Comparison of ENCODE assay signal across 24 cellular contexts in the genomic region with DNA sequence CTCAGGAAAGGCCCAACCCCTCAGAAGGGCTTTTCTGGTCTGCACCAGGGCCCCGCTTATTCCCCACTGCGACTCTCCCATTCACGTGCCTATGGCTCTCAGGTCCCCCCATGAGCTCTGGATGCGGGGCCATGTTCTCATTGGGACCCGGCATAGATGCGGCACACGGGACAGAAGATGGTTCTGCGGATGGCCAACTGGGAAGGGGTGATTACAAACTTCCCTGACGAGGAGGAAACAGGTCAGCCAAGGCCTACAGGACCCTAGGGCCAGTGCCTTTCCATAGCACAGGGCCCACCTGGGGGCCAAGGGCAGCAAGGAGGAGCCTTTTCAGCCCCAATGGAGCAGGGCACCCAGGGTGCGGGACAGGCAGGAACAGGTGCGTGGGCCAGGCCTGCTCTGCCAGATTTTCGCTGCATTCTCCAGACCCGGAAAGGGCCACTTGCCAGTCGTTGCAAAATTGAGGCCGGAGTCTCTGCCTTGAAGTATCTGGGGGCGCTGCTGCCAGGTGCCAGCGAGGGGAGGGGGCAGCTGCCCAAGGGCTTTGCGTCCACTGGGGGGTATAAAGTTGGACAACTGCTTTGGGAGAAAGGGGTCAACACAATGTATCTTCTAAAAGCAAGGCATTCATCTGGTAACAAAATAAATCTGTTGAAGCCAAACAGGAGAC. TPM values are rescaled to one million over a fixed set of nuclear protein-coding genes. Genes with fewer than 3 reads are reported as not detected.
DNase-seq lines count a peak whose midpoint lies in the region; ATAC-seq and TF ChIP-seq lines count a peak whose summit lies in the region.
"Had no signal": no experiment of that assay in that cellular context is flagged by ENCODE, and none has a peak within 500 bp of the region (broad histone marks: within the 10 kb centered on the region; RNA-seq: fewer than 3 reads in every experiment).

No MANE protein-coding gene starts in this region.

- no peak for ATAC-seq in RWPE2 (ENCODE audit: low read depth)
- no peak for ATAC-seq in WTC11
- ATAC-seq in T-cell (replicated peaks in 1 of 4) = no peak
- no peak for ATAC-seq in GM21737 (IDR thresholded peaks at IDR 0.05; ENCODE audit: unreplicated experiment)
- no peak for ATAC-seq in PC-3
- ATAC-seq: activated T-cell treated with anti-CD3 and anti-CD28 coated beads, Interleukin-2, amount 50 U/mL, for 4 hours had no signal

- H3K27ac Mint-ChIP-seq in WTC11 (no peak overlapping the region), T-cell (no peak overlapping the region)
- H3K27ac Mint-ChIP-seq: activated CD4-positive, alpha-beta memory T cell treated with anti-CD3 and anti-CD28 coated beads, Interleukin-2, amount 10 ng/mL, durations not matched to agents 7 days and 5 days; memory B cell; T-helper 1 cell treated with Interleukin-12 subunit alpha and Interleukin-12 subunit beta and Interleukin-4 antibody, amounts not matched to agents 30 μg/mL and 1 μg/mL, for 36 hours had no signal

- H3K4me2 ChIP-seq in BLaER1 treated with 17β-estradiol and CSF1 and Interleukin-3, amounts not matched to agents 10 nM and 100 nM = peak overlapping the region in 9 of 11 experiments; percentile 49 to 89 (median 73); a peak in 13 of 22 replicates
- H3K4me2 ChIP-seq in osteoblast (ENCODE audit: insufficient read depth, low read length) = no peak overlapping the region
- H3K4me2 ChIP-seq in PC-3 (ENCODE audit: low read length) = no peak overlapping the region

- H3K4me3 Mint-ChIP-seq in WTC11 = no peak overlapping the region
- H3K4me3 Mint-ChIP-seq in T-cell = no peak overlapping the region
- H3K4me3 Mint-ChIP-seq: activated CD4-positive, alpha-beta memory T cell treated with anti-CD3 and anti-CD28 coated beads, Interleukin-2, amount 10 ng/mL, durations not matched to agents 7 days and 5 days; activated T-cell treated with anti-CD3 and anti-CD28 coated beads, Interleukin-2, amount 50 U/mL, for 4 hours; central memory CD8-positive, alpha-beta T cell; memory B cell; stimulated activated naive CD8-positive, alpha-beta T cell treated with anti-CD3 and anti-CD28 coated beads, Interleukin-15, Interleukin-2, amounts not matched to agents 100 ng/mL and 50 ng/mL, for 24 hours; T-helper 1 cell treated with Interleukin-12 subunit alpha and Interleukin-12 subunit beta and Interleukin-4 antibody, amounts not matched to agents 30 μg/mL and 1 μg/mL, for 36 hours had no signal

- peaks cover 52 to 95% (median 89%) of the 10 kb centered on the region in 11 experiments for H3K36me3 ChIP-seq in BLaER1 treated with 17β-estradiol and CSF1 and Interleukin-3, amounts not matched to agents 10 nM and 100 nM
- H3K36me3 ChIP-seq in RWPE2 (ENCODE audit: low read depth) (peaks cover 98% of the 10 kb centered on the region), esophagus (ENCODE audit: control insufficient read depth in 2 of 2, insufficient read depth in 2 of 2, low read length in 1 of 2) (peaks cover 0 to 16% of the 10 kb centered on the region in 2 donors), osteoblast (ENCODE audit: insufficient read depth, low read length) (peaks cover 55% of the 10 kb centered on the region), PC-3 (ENCODE audit: low read depth, low read length) (peaks cover 50% of the 10 kb centered on the region)
- H3K36me3 ChIP-seq: uterus had no signal

- H3K79me2 ChIP-seq in osteoblast (ENCODE audit: insufficient read depth, low read length) (peaks cover 98% of the 10 kb centered on the region), PC-3 (ENCODE audit: low read length) (peaks cover 90% of the 10 kb centered on the region)

- WGBS in esophagus, 2 donors = 58 to 61% methylated on average over 18 of the region's 18 CpGs

- no peak for DNase-seq in RWPE2 (ENCODE audit: low spot score)
- peak; percentile 73 for DNase-seq in osteoblast (ENCODE audit: insufficient read length, low spot score, missing footprints)
- DNase-seq in WTC11 (ENCODE audit: low spot score) = no peak
- no peak for DNase-seq in T-cell
- DNase-seq in PC-3 = no peak
- DNase-seq: activated CD4-positive, alpha-beta memory T cell treated with anti-CD3 and anti-CD28 coated beads, Interleukin-2, amount 10 ng/mL, durations not matched to agents 7 days and 5 days; activated T-cell treated with anti-CD3 and anti-CD28 coated beads, Interleukin-2, amount 50 U/mL, for 4 hours; CD8-positive, alpha-beta memory T cell; effector CD8-positive, alpha-beta T cell; H7; IMR-90; NCI-H1694 treated with DMSO at 0.1 percent for 48 hours; NCI-H345; SHP77 treated with DMSO at 0.1 percent for 48 hours; uterus had no signal

- H3K27me3 Mint-ChIP-seq in WTC11 (ENCODE audit: low read depth) = no peaks in the 10 kb centered on the region
- no peaks in the 10 kb centered on the region for H3K27me3 Mint-ChIP-seq in T-cell
- H3K27me3 Mint-ChIP-seq: activated CD4-positive, alpha-beta memory T cell treated with anti-CD3 and anti-CD28 coated beads, Interleukin-2, amount 10 ng/mL, durations not matched to agents 7 days and 5 days; central memory CD8-positive, alpha-beta T cell; memory B cell; stimulated activated naive CD8-positive, alpha-beta T cell treated with anti-CD3 and anti-CD28 coated beads, Interleukin-15, Interleukin-2, amounts not matched to agents 100 ng/mL and 50 ng/mL, for 24 hours had no signal

- CTCF ChIA-PET in WTC11 (lab: Charles Lee) = interaction anchor here (1.0 to 10.4 kb wide), 15 partner anchors 8 to 80 kb away, joined by 3 to 234 read pairs (median 11); partner anchors contain the start of gene SLC7A5
- CTCF ChIA-PET in T-cell (lab: Charles Lee) = interaction anchor here (0.6 to 3.7 kb wide), 11 partner anchors 10 to 70 kb away, joined by 3 to 60 read pairs (median 5); partner anchors contain the start of gene SLC7A5 (in 2 of the 2)
- CTCF ChIA-PET in PC-3 (lab: Charles Lee) = interaction anchor here (1.8 kb wide), 1 partner anchor 23 kb away, joined by 4 read pairs; no protein-coding TSS in a partner anchor

- H3K27ac ChIP-seq in BLaER1 treated with 17β-estradiol and CSF1 and Interleukin-3, amounts not matched to agents 10 nM and 100 nM = no peak overlapping the region
- H3K27ac ChIP-seq in RWPE2 (ENCODE audit: poor library complexity, severe bottlenecking) = peak overlapping the region; percentile 98
- peak overlapping the region; percentile 45 to 61 for H3K27ac ChIP-seq in esophagus (ENCODE audit: low read depth in 2 of 2, low read length in 1 of 2)
- peak overlapping the region; percentile 5 for H3K27ac ChIP-seq in osteoblast (ENCODE audit: low read depth, low read length)
- H3K27ac ChIP-seq in PC-3 (ENCODE audit: low read length) = no peak overlapping the region
- H3K27ac ChIP-seq: uterus, VCaP had no signal

- H3K9me3 ChIP-seq in BLaER1 treated with 17β-estradiol and CSF1 and Interleukin-3, amounts not matched to agents 10 nM and 100 nM (replicated peaks in 1 of 11) = no peaks in the 10 kb centered on the region
- H3K9me3 ChIP-seq in RWPE2 (ENCODE audit: severe bottlenecking) (no peaks in the 10 kb centered on the region), esophagus (ENCODE audit: control insufficient read depth in 2 of 2, insufficient read depth in 1 of 2, low read depth in 1 of 2, low read length in 1 of 2) (no peaks in the 10 kb centered on the region), osteoblast (ENCODE audit: low read depth, low read length) (no peaks in the 10 kb centered on the region), PC-3 (ENCODE audit: low read length) (no peaks in the 10 kb centered on the region)
- H3K9me3 ChIP-seq: uterus had no signal

- no TSS peak for BruUV-seq in PC-3 (replicated peaks; lab: Mats Ljungman, UMichigan)

- H3K4me1 ChIP-seq in BLaER1 treated with 17β-estradiol and CSF1 and Interleukin-3, amounts not matched to agents 10 nM and 100 nM = peaks cover 80 to 100% (median 100%) of the 10 kb centered on the region in 10 experiments
- H3K4me1 ChIP-seq in RWPE2 (ENCODE audit: insufficient read depth, poor library complexity, severe bottlenecking) (peaks cover 53% of the 10 kb centered on the region), esophagus (ENCODE audit: control insufficient read depth in 2 of 2, insufficient read depth in 2 of 2, low read length in 1 of 2) (peaks cover 11 to 59% of the 10 kb centered on the region in 2 donors), osteoblast (ENCODE audit: insufficient read depth, low read length) (peaks cover 25% of the 10 kb centered on the region), PC-3 (ENCODE audit: insufficient read depth, low read length) (peaks cover 11% of the 10 kb centered on the region)
- H3K4me1 ChIP-seq: uterus had no signal

- no peak for TF ChIP-seq CTCF in RWPE2 (IDR thresholded peaks at IDR 0.05; ENCODE audit: poor library complexity, severe bottlenecking)
- no peak for TF ChIP-seq CTCF in osteoblast (IDR thresholded peaks at IDR 0.05; ENCODE audit: extremely low read depth, low read depth, low read length)
- TF ChIP-seq CTCF in WTC11 (IDR thresholded peaks at IDR 0.05) = no peak
- TF ChIP-seq CTCF in PC-3 (conservative IDR thresholded peaks at IDR 0.05; ENCODE audit: low read depth, low read length) = no peak

- intact Hi-C loops in PC-3 (cut with micrococcal nuclease) = no loop called here

- 0 out of 22 replicates have a peak, but pooled peaks cover 0 to 9% (median 0%) of the 10 kb centered on the region in 11 experiments for H3K27me3 ChIP-seq in BLaER1 treated with 17β-estradiol and CSF1 and Interleukin-3, amounts not matched to agents 10 nM and 100 nM
- H3K27me3 ChIP-seq in RWPE2 (ENCODE audit: insufficient read depth, poor library complexity, severe bottlenecking) = no peaks in the 10 kb centered on the region
- no peaks in the 10 kb centered on the region for H3K27me3 ChIP-seq in esophagus (ENCODE audit: control insufficient read depth in 1 of 2, insufficient read depth in 2 of 2, low read length in 2 of 2)
- H3K27me3 ChIP-seq in osteoblast (ENCODE audit: insufficient read depth, low read length) = no peaks in the 10 kb centered on the region
- H3K27me3 ChIP-seq in PC-3 (ENCODE audit: low read length) = no peaks in the 10 kb centered on the region
- H3K27me3 ChIP-seq: uterus had no signal

- POLR2A ChIA-PET in WTC11 (lab: Charles Lee) = interaction anchor here (1.5 to 1.9 kb wide), 2 partner anchors 22 to 82 kb away, joined by 3 to 12 read pairs; no protein-coding TSS in a partner anchor
- POLR2A ChIA-PET in T-cell (lab: Charles Lee) = interaction anchor here in 1 of 2 donors (0.5 to 1.4 kb wide), 4 partner anchors 11 to 46 kb away, joined by 3 to 4 read pairs (median 4); partner anchors contain the start of gene SLC7A5
- POLR2A ChIA-PET in PC-3 (lab: Charles Lee; ENCODE audit: unreplicated experiment) = no interaction called here

- peaks cover 66 to 100% (median 99%) of the 10 kb centered on the region in 11 experiments for H4K20me1 ChIP-seq in BLaER1 treated with 17β-estradiol and CSF1 and Interleukin-3, amounts not matched to agents 10 nM and 100 nM
- H4K20me1 ChIP-seq in osteoblast (ENCODE audit: insufficient read depth, low read length) = peaks cover 57% of the 10 kb centered on the region
- H4K20me1 ChIP-seq in PC-3 (ENCODE audit: low read length) = no peaks in the 10 kb centered on the region; the same call in 1 of the 2 replicates

- H3K9me2 ChIP-seq in PC-3 (replicated peaks; ENCODE audit: low read length) = no peaks in the 10 kb centered on the region

- H3K36me3 Mint-ChIP-seq in WTC11 (peaks cover 7% of the 10 kb centered on the region; the same call in 1 of the 2 replicates), T-cell (peaks cover 3% of the 10 kb centered on the region)

- no peaks in the 10 kb centered on the region for H3F3A ChIP-seq in PC-3 (ENCODE audit: low read length, unreplicated experiment)

- H2AFZ ChIP-seq in osteoblast (ENCODE audit: low read length) = no peak overlapping the region
- no peak overlapping the region for H2AFZ ChIP-seq in PC-3 (ENCODE audit: low read length)

- no peak overlapping the region for H3K4me3 ChIP-seq in BLaER1 treated with 17β-estradiol and CSF1 and Interleukin-3, amounts not matched to agents 10 nM and 100 nM
- H3K4me3 ChIP-seq in RWPE2 (ENCODE audit: severe bottlenecking) (no peak overlapping the region), esophagus (ENCODE audit: low read depth in 1 of 2, low read length in 2 of 2) (no peak overlapping the region), osteoblast (ENCODE audit: insufficient read depth, low read length) (no peak overlapping the region), PC-3 (ENCODE audit: low read length) (no peak overlapping the region)
- H3K4me3 ChIP-seq: uterus had no signal

- H3K4me1 Mint-ChIP-seq in WTC11 (peaks cover 34% of the 10 kb centered on the region), T-cell (peaks cover 7 to 18% (median 12%) of the 10 kb centered on the region in 3 donors)

- H3K9ac ChIP-seq in BLaER1 treated with 17β-estradiol and CSF1 and Interleukin-3, amounts not matched to agents 10 nM and 100 nM = peak overlapping the region in 7 of 11 experiments; percentile 9 to 65 (median 54); a peak in 7 of 22 replicates
- no peak overlapping the region for H3K9ac ChIP-seq in PC-3 (ENCODE audit: low read length)

- H3K9me3 Mint-ChIP-seq in WTC11 (no peaks in the 10 kb centered on the region), T-cell (no peaks in the 10 kb centered on the region)
- H3K9me3 Mint-ChIP-seq: activated CD4-positive, alpha-beta memory T cell treated with anti-CD3 and anti-CD28 coated beads, Interleukin-2, amount 10 ng/mL, durations not matched to agents 7 days and 5 days; activated T-cell treated with anti-CD3 and anti-CD28 coated beads, Interleukin-2, amount 50 U/mL, for 4 hours; CD8-positive, alpha-beta memory T cell; central memory CD8-positive, alpha-beta T cell; memory B cell; neural crest cell; stimulated activated naive CD8-positive, alpha-beta T cell treated with anti-CD3 and anti-CD28 coated beads, Interleukin-15, Interleukin-2, amounts not matched to agents 100 ng/mL and 50 ng/mL, for 24 hours; T-helper 1 cell treated with Interleukin-12 subunit alpha and Interleukin-12 subunit beta and Interleukin-4 antibody, amounts not matched to agents 30 μg/mL and 1 μg/mL, for 36 hours had no signal

RNA-seq across cellular contexts. Expression of gene SLC7A5, which starts 20.5 kb away (rescaled TPM):
- 100 to 1,000 TPM; 117 to 138 TPM for polyA plus RNA-seq in esophagus
- total RNA-seq in osteoblast (60.4 and 90.8 TPM in 2 replicates), WTC11 (2021) (105 to 197 TPM (median 107 TPM) in 3 replicates), T-cell (10 to 100 TPM; 37.9 to 81.6 (median 40.0) TPM), PC-3 (2014; rRNA removed) (93.2 and 118 TPM in 2 replicates)

Comparison
In these comparisons a context has a peak if more than half of its experiments do, and no peak if none do; other contexts are left out.
1. H3K27ac ChIP-seq: peak in RWPE2 (single experiment), esophagus (2 of 2) and osteoblast (single experiment); none in BLaER1 treated with 17β-estradiol and CSF1 and Interleukin-3, amounts not matched to agents 10 nM and 100 nM (0 of 11) and PC-3 (single experiment).
2. H3K4me2 ChIP-seq: peak in BLaER1 treated with 17β-estradiol and CSF1 and Interleukin-3, amounts not matched to agents 10 nM and 100 nM (9 of 11); none in osteoblast (single experiment) and PC-3 (single experiment).